ENCODE assay signal across 8 cellular contexts in the genomic region with DNA sequence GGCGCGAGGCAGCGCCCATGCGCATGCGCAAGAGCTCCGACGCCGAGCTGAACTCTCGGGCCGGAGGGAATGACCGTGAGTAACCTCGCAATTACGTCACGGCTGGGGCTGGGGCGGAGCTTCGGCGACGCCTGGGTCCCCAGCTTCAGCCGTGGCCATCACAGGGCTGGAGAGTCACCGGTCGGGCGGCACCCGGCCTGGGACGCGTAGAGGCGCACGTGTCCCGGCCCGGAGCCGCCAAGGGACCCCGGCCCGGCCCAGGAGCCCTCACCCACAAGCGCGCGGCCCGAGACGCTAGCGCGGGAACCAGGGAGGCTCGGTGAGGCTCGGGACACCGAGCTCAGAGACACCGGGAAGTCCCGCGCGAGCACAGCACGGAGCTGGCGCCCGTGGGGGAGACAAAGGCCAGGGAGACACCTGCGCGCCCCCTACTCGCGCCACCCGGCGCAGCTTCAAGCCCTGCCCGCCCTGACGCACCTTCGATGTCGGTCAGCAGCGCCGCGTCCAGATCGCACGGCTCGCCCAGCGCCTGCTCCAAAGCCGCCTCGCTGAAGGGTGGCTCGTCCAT. TPM values are rescaled to one million over a fixed set of nuclear protein-coding genes. Genes with fewer than 3 reads are reported as not detected.
A peak's percentile ranks its signal among the peaks of the same experiment; 100 is the strongest.
DNase-seq lines count a peak whose midpoint lies in the region; ATAC-seq and TF ChIP-seq lines count a peak whose summit lies in the region.

No MANE protein-coding gene starts in this region.

- intact Hi-C loops in spleen (cut with DNase I; ENCODE audit: low total_unique reads): no loop called here

- TF ChIP-seq CTCF in AG09319 (IDR thresholded peaks at IDR 0.05; ENCODE audit: low read depth, low read length) (no peak), spleen (IDR thresholded peaks at IDR 0.05 in 8 of 11, conservative IDR thresholded peaks at IDR 0.05 in 3 of 11) (peak in 1 of 11 experiments; percentile 16)

- ATAC-seq in GM19025 (IDR thresholded peaks at IDR 0.05; ENCODE audit: low read depth, unreplicated experiment) (peak; percentile 60), HG03196 (IDR thresholded peaks at IDR 0.05; ENCODE audit: unreplicated experiment) (peak; percentile 63)

- WGBS in spleen, 5 donors: 0 to 2% (median 0%) methylated on average over 13 to 69 of the region's 69 CpGs

- peak overlapping the region; percentile 64 to 85 (median 77) for H3K4me3 ChIP-seq in spleen

- peak; percentile 78 for DNase-seq in AG09319 (ENCODE audit: extremely low read depth, low read depth)
- peak; percentile 89 for DNase-seq in NCI-H226
- DNase-seq in activated CD4-positive, CD25-positive, alpha-beta regulatory T cell treated with anti-CD3 and anti-CD28 coated beads, Interleukin-2, amount 50 U/mL, for 16 hours (ENCODE audit: low read depth, low spot score): peak; percentile 90
- peak; percentile 96 for DNase-seq in central memory CD4-positive, alpha-beta T cell
- DNase-seq in iris pigment epithelial cell (ENCODE audit: low read depth): peak; percentile 85
- DNase-seq in spleen: peak; percentile 100

- H3K9me3 ChIP-seq in spleen: no peaks in the 10 kb centered on the region

- peaks cover 0 to 11% (median 0%) of the 10 kb centered on the region in 6 donors for H3K36me3 ChIP-seq in spleen

- peaks cover 60 to 96% (median 76%) of the 10 kb centered on the region in 6 donors for H3K4me1 ChIP-seq in spleen

- peak; percentile 93 to 98 (median 94) for TF ChIP-seq POLR2A in spleen (IDR thresholded peaks at IDR 0.05)

- H3K27me3 ChIP-seq in spleen (replicated peaks in 1 of 7): no peaks in the 10 kb centered on the region

- peak overlapping the region; percentile 91 to 99 (median 98) for H3K27ac ChIP-seq in spleen

RNA-seq across cellular contexts. Expression of gene SREBF1, which starts 0.5 kb away (rescaled TPM):
- 10 to 100 TPM; 35.4 to 74.8 (median 56.7) TPM for total RNA-seq in spleen
- 10 to 100 TPM; 25.0 to 38.2 (median 33.7) TPM for polyA plus RNA-seq in spleen

Comparison
In these comparisons a context has a peak if more than half of its experiments do, and no peak if none do; other contexts are left out.
1. Peak in every context shown above with its lines: DNase-seq, ATAC-seq, H3K4me3 ChIP-seq and H3K27ac ChIP-seq.